Comparison of ENCODE assay signal across 1 cellular context in genomic region chr5:60701317-60701988, GRCh38.
TF ChIP-seq lines count a peak whose summit lies in the region.

No MANE protein-coding gene starts in this region.

TF ChIP-seq in GM23338, 12 proteins besides CTCF, POLR2A, EP300 and RAD21 (continued from another document):
- TF ChIP-seq REST (IDR thresholded peaks at IDR 0.05; ENCODE audit: unreplicated experiment): no peak
